Comparison of ENCODE assay signal across 19 cellular contexts in the genomic region with DNA sequence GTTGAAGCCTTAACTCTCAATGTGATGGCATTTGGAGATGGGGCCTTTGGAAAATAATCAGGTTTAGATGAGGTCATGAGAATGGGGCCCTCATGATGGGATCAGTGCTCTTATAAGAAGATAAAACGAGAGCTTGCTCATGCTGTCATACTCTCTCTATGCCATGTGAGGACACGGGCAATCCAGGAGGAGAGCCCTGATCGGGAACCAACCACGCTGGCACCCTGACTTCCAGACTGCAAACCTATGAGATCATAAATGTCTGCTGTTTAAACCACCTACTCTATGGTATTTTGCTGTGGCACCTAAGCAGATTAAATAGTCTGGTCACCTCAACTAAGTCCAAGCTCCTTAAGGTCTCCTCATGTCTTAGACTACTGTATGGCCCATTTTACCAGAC. TPM values are rescaled to one million over a fixed set of nuclear protein-coding genes. Genes with fewer than 3 reads are reported as not detected.
DNase-seq lines count a peak whose midpoint lies in the region; ATAC-seq and TF ChIP-seq lines count a peak whose summit lies in the region.
"Had no signal": no experiment of that assay in that cellular context is flagged by ENCODE, and none has a peak within 500 bp of the region (broad histone marks: within the 10 kb centered on the region; RNA-seq: fewer than 3 reads in every experiment).

No MANE protein-coding gene starts in this region.

- H4K20me1 ChIP-seq in hepatocyte (ENCODE audit: insufficient read depth, poor library complexity, severe bottlenecking), result peaks cover 97% of the 10 kb centered on the region

- peaks cover 58% of the 10 kb centered on the region for H3K36me3 Mint-ChIP-seq in activated T-helper 1 cell treated with anti-CD3 and anti-CD28 coated beads, Interleukin-12 subunit alpha, Interleukin-12 subunit beta, Interleukin-2, Interleukin-4 antibody, amounts not matched to agents 30 ng/mL and 10 ng/mL and 1 ng/mL, durations not matched to agents 14 hours and 24 hours and 36 hours (ENCODE audit: low read depth)
- H3K36me3 Mint-ChIP-seq in stimulated activated memory B cell treated with anti-CD40 and anti-IgM and Interleukin-4, amounts not matched to agents 10 μg/mL and 1 μg/mL and 100 μg/mL, for 72 hours, result peaks cover 49% of the 10 kb centered on the region

- ATAC-seq in left ventricle myocardium superior (peak; percentile 54), Right ventricle myocardium inferior (no peak)
- no peak for ATAC-seq in stimulated activated memory B cell treated with anti-CD40 and anti-IgM and Interleukin-4, amounts not matched to agents 10 μg/mL and 1 μg/mL and 100 μg/mL, for 72 hours
- ATAC-seq: activated naive CD4-positive, alpha-beta T cell treated with anti-CD3 and anti-CD28 coated beads, Interleukin-2, amount 50 U/mL, for 72 hours; left lobe of liver; upper lobe of right lung had no signal

- WGBS in hepatocyte (ENCODE audit: low lambda C conversion rate, missing lambda C conversion rate), result 88% methylated on average over 4 of the region's 4 CpGs

- peak overlapping the region; percentile 91 for H3K27ac Mint-ChIP-seq in activated T-helper 1 cell treated with anti-CD3 and anti-CD28 coated beads, Interleukin-12 subunit alpha, Interleukin-12 subunit beta, Interleukin-2, Interleukin-4 antibody, amounts not matched to agents 30 ng/mL and 10 ng/mL and 1 ng/mL, durations not matched to agents 14 hours and 24 hours and 36 hours
- H3K27ac Mint-ChIP-seq in stimulated activated memory B cell treated with anti-CD40 and anti-IgM and Interleukin-4, amounts not matched to agents 10 μg/mL and 1 μg/mL and 100 μg/mL, for 72 hours, result peak overlapping the region; percentile 53

- peaks cover 65% of the 10 kb centered on the region for H3K4me1 Mint-ChIP-seq in activated T-helper 1 cell treated with anti-CD3 and anti-CD28 coated beads, Interleukin-12 subunit alpha, Interleukin-12 subunit beta, Interleukin-2, Interleukin-4 antibody, amounts not matched to agents 30 ng/mL and 10 ng/mL and 1 ng/mL, durations not matched to agents 14 hours and 24 hours and 36 hours (ENCODE audit: low read depth)
- H3K4me1 Mint-ChIP-seq in stimulated activated memory B cell treated with anti-CD40 and anti-IgM and Interleukin-4, amounts not matched to agents 10 μg/mL and 1 μg/mL and 100 μg/mL, for 72 hours, result peaks cover 54% of the 10 kb centered on the region

- no peaks in the 10 kb centered on the region for H3K9me3 Mint-ChIP-seq in activated T-helper 1 cell treated with anti-CD3 and anti-CD28 coated beads, Interleukin-12 subunit alpha, Interleukin-12 subunit beta, Interleukin-2, Interleukin-4 antibody, amounts not matched to agents 30 ng/mL and 10 ng/mL and 1 ng/mL, durations not matched to agents 14 hours and 24 hours and 36 hours
- H3K9me3 Mint-ChIP-seq in stimulated activated memory B cell treated with anti-CD40 and anti-IgM and Interleukin-4, amounts not matched to agents 10 μg/mL and 1 μg/mL and 100 μg/mL, for 72 hours, result no peaks in the 10 kb centered on the region
- H3K9me3 Mint-ChIP-seq: activated naive CD4-positive, alpha-beta T cell treated with anti-CD3 and anti-CD28 coated beads, Interleukin-2, amount 50 U/mL, for 72 hours had no signal

- H3K4me2 ChIP-seq in hepatocyte, result peak overlapping the region; percentile 42

- no peak overlapping the region for H3K27ac ChIP-seq in hepatocyte
- H3K27ac ChIP-seq: brain microvascular endothelial cell, colonic mucosa, upper lobe of right lung had no signal

- no peak overlapping the region for H2AFZ ChIP-seq in hepatocyte

- H3K9me2 ChIP-seq in hepatocyte (replicated peaks; ENCODE audit: insufficient read depth), result no peaks in the 10 kb centered on the region

- H3K4me3 Mint-ChIP-seq in activated T-helper 1 cell treated with anti-CD3 and anti-CD28 coated beads, Interleukin-12 subunit alpha, Interleukin-12 subunit beta, Interleukin-2, Interleukin-4 antibody, amounts not matched to agents 30 ng/mL and 10 ng/mL and 1 ng/mL, durations not matched to agents 14 hours and 24 hours and 36 hours, result peak overlapping the region; percentile 59
- no peak overlapping the region for H3K4me3 Mint-ChIP-seq in stimulated activated memory B cell treated with anti-CD40 and anti-IgM and Interleukin-4, amounts not matched to agents 10 μg/mL and 1 μg/mL and 100 μg/mL, for 72 hours

- H3K9me3 ChIP-seq in hepatocyte (ENCODE audit: low read depth), result no peaks in the 10 kb centered on the region
- H3K9me3 ChIP-seq: colonic mucosa, upper lobe of right lung had no signal

- peaks cover 17% of the 10 kb centered on the region for H3K4me1 ChIP-seq in hepatocyte (ENCODE audit: insufficient read depth)
- H3K4me1 ChIP-seq: upper lobe of right lung had no signal

- no peak overlapping the region for H3K4me3 ChIP-seq in hepatocyte
- H3K4me3 ChIP-seq: colonic mucosa, upper lobe of right lung had no signal

- no peaks in the 10 kb centered on the region for H3K36me3 ChIP-seq in hepatocyte (replicated peaks; ENCODE audit: insufficient read depth, low read depth)

- H3K27me3 Mint-ChIP-seq in activated T-helper 1 cell treated with anti-CD3 and anti-CD28 coated beads, Interleukin-12 subunit alpha, Interleukin-12 subunit beta, Interleukin-2, Interleukin-4 antibody, amounts not matched to agents 30 ng/mL and 10 ng/mL and 1 ng/mL, durations not matched to agents 14 hours and 24 hours and 36 hours (ENCODE audit: insufficient read depth), result no peaks in the 10 kb centered on the region
- no peaks in the 10 kb centered on the region for H3K27me3 Mint-ChIP-seq in stimulated activated memory B cell treated with anti-CD40 and anti-IgM and Interleukin-4, amounts not matched to agents 10 μg/mL and 1 μg/mL and 100 μg/mL, for 72 hours

- H3K27me3 ChIP-seq in hepatocyte, result no peaks in the 10 kb centered on the region
- H3K27me3 ChIP-seq: brain microvascular endothelial cell, colonic mucosa, upper lobe of right lung had no signal

- DNase-seq in left ventricle myocardium superior (no peak), Right ventricle myocardium inferior (ENCODE audit: missing footprints) (no peak), hepatocyte (ENCODE audit: low spot score) (no peak), NCI-H345 (lab: John Stamatoyannopoulos, UW) (no peak), NCI-H345 treated with DMSO at 0.1 percent for 48 hours (lab: John Stamatoyannopoulos, UW; ENCODE audit: unreplicated experiment) (no peak)
- DNase-seq in activated T-helper 1 cell treated with anti-CD3 and anti-CD28 coated beads, Interleukin-12 subunit alpha, Interleukin-12 subunit beta, Interleukin-2, Interleukin-4 antibody, amounts not matched to agents 30 ng/mL and 10 ng/mL and 1 ng/mL, durations not matched to agents 14 hours and 24 hours and 36 hours (ENCODE audit: low spot score), result no peak
- DNase-seq: brain microvascular endothelial cell; colonic mucosa; DMS79; KG1; NCI-H187 treated with DMSO at 0.1 percent for 48 hours; NCI-H226; small intestine; stimulated activated CD4-positive, alpha-beta T cell treated with anti-CD3 and anti-CD28 coated beads, Interleukin-4, amount 100 ng/mL, for 1 hour; T-helper 9 cell; upper lobe of right lung had no signal

- TF ChIP-seq CTCF in hepatocyte (IDR thresholded peaks at IDR 0.05; ENCODE audit: poor library complexity), result no peak

- peaks cover 95% of the 10 kb centered on the region for H3K79me2 ChIP-seq in hepatocyte

- intact Hi-C loops in left ventricle myocardium superior (cut with micrococcal nuclease) (no loop called here), Right ventricle myocardium inferior (cut with DNase I) (no loop called here)
- intact Hi-C loops in activated T-helper 1 cell treated with anti-CD3 and anti-CD28 coated beads, Interleukin-12 subunit alpha, Interleukin-12 subunit beta, Interleukin-2, Interleukin-4 antibody, amounts not matched to agents 30 ng/mL and 10 ng/mL and 1 ng/mL, durations not matched to agents 14 hours and 24 hours and 36 hours (cut with micrococcal nuclease), result no loop called here

RNA-seq across cellular contexts. Expression of gene HMGCS1, which starts 10.0 kb away (rescaled TPM):
- total RNA-seq in left ventricle myocardium superior (25.4 TPM), Right ventricle myocardium inferior (23.1 TPM), hepatocyte (321 and 333 TPM in 2 replicates)
- 216 and 218 TPM in 2 replicates for total RNA-seq in activated T-helper 1 cell treated with anti-CD3 and anti-CD28 coated beads, Interleukin-12 subunit alpha, Interleukin-12 subunit beta, Interleukin-2, Interleukin-4 antibody, amounts not matched to agents 30 ng/mL and 10 ng/mL and 1 ng/mL, durations not matched to agents 14 hours and 24 hours and 36 hours
- polyA plus RNA-seq in hepatocyte, result 111 and 114 TPM in 2 replicates
